8 cellular contexts compared by ENCODE assay signal in genomic region chr19:55117636-55118391, GRCh38. TPM values are rescaled to one million over a fixed set of nuclear protein-coding genes. Genes with fewer than 3 reads are reported as not detected.
DNase-seq lines count a peak whose midpoint lies in the region; ATAC-seq and TF ChIP-seq lines count a peak whose summit lies in the region.

PPP1R12C (minus strand) TSS chr19:55117637; CDS start chr19:55117543, 94 bp downstream.

- H3K4me1 ChIP-seq in A673 (ENCODE audit: insufficient read depth, low read length, poor library complexity, severe bottlenecking) = peaks cover 15% of the 10 kb centered on the region
- peaks cover 0 to 18% of the 10 kb centered on the region in 2 donors for H3K4me1 ChIP-seq in breast epithelium
- peaks cover 40 to 50% (median 47%) of the 10 kb centered on the region in 3 donors for H3K4me1 ChIP-seq in skeletal muscle tissue (ENCODE audit: control insufficient read depth in 3 of 3, insufficient read depth in 3 of 3, low read length in 3 of 3)

- ATAC-seq in GM18870 (IDR thresholded peaks at IDR 0.05; ENCODE audit: unreplicated experiment) (peak; percentile 82), HG03135 (IDR thresholded peaks at IDR 0.05; ENCODE audit: unreplicated experiment) (peak; percentile 82)

- no peaks in the 10 kb centered on the region for H3K36me3 ChIP-seq in A673 (ENCODE audit: insufficient read depth, low read length, poor library complexity, severe bottlenecking)
- no peaks in the 10 kb centered on the region for H3K36me3 ChIP-seq in breast epithelium
- H3K36me3 ChIP-seq in skeletal muscle tissue (ENCODE audit: control insufficient read depth in 3 of 3, insufficient read depth in 3 of 3, low read length in 3 of 3) = no peaks in the 10 kb centered on the region

- H3K4me3 ChIP-seq in A673 (ENCODE audit: low read depth, low read length, poor library complexity, severe bottlenecking) (peak within 1 kb of the TSS; percentile 94), breast epithelium (peak within 1 kb of the TSS; percentile 86 to 96 (median 93)), iPS-18c (ENCODE audit: insufficient read depth, low read depth, low read length) (peak within 1 kb of the TSS; percentile 86), skeletal muscle tissue (ENCODE audit: low read length in 3 of 3) (peak within 1 kb of the TSS; percentile 91 to 94 (median 93))

- peak within 1 kb of the TSS; percentile 73 to 92 (median 89) for H3K9ac ChIP-seq in skeletal muscle tissue (ENCODE audit: low read depth in 1 of 3, low read length in 3 of 3)

- H3K27me3 ChIP-seq in A673 (replicated peaks; ENCODE audit: insufficient read depth, low read depth, low read length, poor library complexity) (no peaks in the 10 kb centered on the region), breast epithelium (no peaks in the 10 kb centered on the region), skeletal muscle tissue (ENCODE audit: control insufficient read depth in 3 of 3, insufficient read depth in 3 of 3, low read length in 3 of 3) (no peaks in the 10 kb centered on the region)

- peak; percentile 99 for DNase-seq in A673 (ENCODE audit: low spot score)
- peak; percentile 96 for DNase-seq in NCI-H2196 treated with DMSO at 0.1 percent for 48 hours (lab: John Stamatoyannopoulos, UW; ENCODE audit: unreplicated experiment)
- peak; percentile 96 to 97 for DNase-seq in breast epithelium (ENCODE audit: low spot score in 2 of 2)

- intact Hi-C loops in A673 (cut with micrococcal nuclease; ENCODE audit: unreplicated experiment) (no loop called here), breast epithelium (cut with DNase I; ENCODE audit: low total_unique reads) (no loop called here)

- TSS peak; percentile 98 for BruUV-seq in A673 (replicated peaks; lab: Mats Ljungman, UMichigan)

- TF ChIP-seq POLR2A in breast epithelium (IDR thresholded peaks at IDR 0.05) = no peak

- H3K9me3 ChIP-seq in A673 (ENCODE audit: low read depth, low read length, poor library complexity, severe bottlenecking) (no peaks in the 10 kb centered on the region), breast epithelium (no peaks in the 10 kb centered on the region), iPS-18c (ENCODE audit: control insufficient read depth, insufficient read depth, low read length) (no peaks in the 10 kb centered on the region), skeletal muscle tissue (ENCODE audit: control insufficient read depth in 3 of 3, low read length in 3 of 3) (no peaks in the 10 kb centered on the region)

- POLR2A ChIA-PET in A673 (lab: Charles Lee; ENCODE audit: low non-redundant PET) = interaction anchor here (0.6 to 0.7 kb wide), 2 partner anchors 249 to 846 kb away, joined by 4 to 5 read pairs; no protein-coding TSS in a partner anchor

- H3K27ac ChIP-seq in A673 (ENCODE audit: low read depth, low read length, poor library complexity, severe bottlenecking) = peak within 1 kb of the TSS; percentile 79
- peak within 1 kb of the TSS; percentile 86 for H3K27ac ChIP-seq in VCaP
- peak within 1 kb of the TSS; percentile 90 to 96 for H3K27ac ChIP-seq in breast epithelium
- peak within 1 kb of the TSS; percentile 86 for H3K27ac ChIP-seq in skeletal muscle tissue (ENCODE audit: low read depth, low read length)

- no peak for TF ChIP-seq CTCF in A673 (conservative IDR thresholded peaks at IDR 0.05; ENCODE audit: low read depth, low read length)
- TF ChIP-seq CTCF in VCaP (conservative IDR thresholded peaks at IDR 0.05) = no peak
- TF ChIP-seq CTCF in breast epithelium (IDR thresholded peaks at IDR 0.05) = peak in 2 of 3 donors; percentile 9 to 15

- CTCF ChIA-PET in A673 (lab: Charles Lee) = no interaction called here

RNA-seq across cellular contexts. Expression of gene PPP1R12C, which starts in this region (rescaled TPM):
- total RNA-seq in A673 (2021) (85.7 and 94.6 TPM in 2 replicates), breast epithelium (100 to 1,000 TPM in 1 of 3 donors, 10 to 100 TPM in 2; 68.3 to 148 (median 91.7) TPM), skeletal muscle tissue (24.5 TPM)

Comparison
In these comparisons a context has a peak if more than half of its experiments do, and no peak if none do; other contexts are left out.
1. Peak in every context shown above with its lines: DNase-seq, ATAC-seq, H3K4me3 ChIP-seq and H3K27ac ChIP-seq.
2. CTCF ChIP-seq: peak in breast epithelium (2 of 3); none in A673 (single experiment) and VCaP (single experiment).